In genomic region chr22:27454807-27455450, GRCh38 we compare ENCODE assay signal across 1 cellular context.
TF ChIP-seq lines count a peak whose summit lies in the region.

No MANE protein-coding gene starts in this region.

TF ChIP-seq in WTC11, 78 proteins besides CTCF, POLR2A, EP300 and RAD21 (continued from another document):
- TF ChIP-seq ZNF512 (CRISPR knock-in tag; IDR thresholded peaks at IDR 0.05; ENCODE audit: borderline replicate concordance) (no peak), ZNF121 (CRISPR knock-in tag; IDR thresholded peaks at IDR 0.05) (no peak), HMGXB4 (CRISPR knock-in tag; IDR thresholded peaks at IDR 0.05) (no peak)
